Comparison of ENCODE assay signal across 1 cellular context in the genomic region with DNA sequence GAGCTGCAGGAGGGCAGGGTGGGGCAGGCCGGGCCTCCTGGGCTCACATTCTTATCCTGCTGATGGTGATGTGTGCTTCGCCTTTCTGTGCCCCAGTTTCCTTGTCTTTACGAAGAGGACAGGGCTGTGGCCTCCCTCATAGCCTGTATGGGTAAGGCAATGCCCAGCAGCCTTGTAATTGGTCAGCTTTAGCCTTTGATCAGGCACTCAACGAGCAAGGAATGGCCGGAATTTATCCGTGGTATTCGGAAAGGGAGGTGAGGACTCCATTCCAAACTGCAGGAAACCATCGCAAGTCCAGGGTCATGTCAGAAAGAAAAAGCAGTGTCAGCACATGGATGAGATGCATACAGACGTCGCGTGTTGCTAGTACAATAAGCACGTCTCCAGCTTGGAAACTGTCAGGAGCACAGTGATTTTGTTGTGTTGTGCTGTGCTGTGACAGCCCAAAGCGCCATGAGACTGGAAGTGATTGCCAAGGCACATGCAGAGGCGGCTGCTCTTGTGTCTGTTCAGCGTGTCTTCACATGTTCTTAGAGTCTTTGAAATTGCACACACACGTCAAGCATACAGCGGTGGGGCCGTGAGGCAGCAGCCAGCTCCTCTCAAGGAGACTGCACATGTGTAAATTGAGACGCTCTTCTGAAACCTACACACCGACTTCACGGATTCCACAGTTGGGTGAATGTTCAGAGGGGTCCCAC.
A peak's percentile ranks its signal among the peaks of the same experiment; 100 is the strongest.
TF ChIP-seq lines count a peak whose summit lies in the region.

No MANE protein-coding gene starts in this region.

TF ChIP-seq in HepG2, 621 proteins besides CTCF, POLR2A, EP300 and RAD21 (continued from another document and continues in another):
- TF ChIP-seq IKZF1 (IDR thresholded peaks at IDR 0.05) (no peak), SUZ12 (IDR thresholded peaks at IDR 0.05; ENCODE audit: low read depth, low read length) (no peak), NR2F1 (CRISPR knock-in tag; IDR thresholded peaks at IDR 0.05) (no peak), SALL2 (CRISPR knock-in tag; IDR thresholded peaks at IDR 0.05) (no peak), ZBTB44 (CRISPR knock-in tag; IDR thresholded peaks at IDR 0.05) (no peak), FOSL1 (CRISPR knock-in tag; IDR thresholded peaks at IDR 0.05; ENCODE audit: borderline replicate concordance) (no peak), MYPOP (CRISPR knock-in tag; IDR thresholded peaks at IDR 0.05) (no peak), TEAD3 (CRISPR knock-in tag; optimal IDR thresholded peaks at IDR 0.05; ENCODE audit: borderline replicate concordance) (peak; percentile 97), ZNF468 (CRISPR knock-in tag; IDR thresholded peaks at IDR 0.05) (no peak), ZNF207 (IDR thresholded peaks at IDR 0.05; ENCODE audit: borderline replicate concordance) (no peak), GZF1 (CRISPR knock-in tag; IDR thresholded peaks at IDR 0.05) (no peak), POLR2AphosphoS2 (IDR thresholded peaks at IDR 0.05; ENCODE audit: low read depth, low read length) (no peak), ETS1 (CRISPR knock-in tag; IDR thresholded peaks at IDR 0.05) (no peak), FOXK2 (IDR thresholded peaks at IDR 0.05) (no peak), ZNF441 (CRISPR knock-in tag; IDR thresholded peaks at IDR 0.05; ENCODE audit: borderline replicate concordance) (no peak), PRMT3 (CRISPR knock-in tag; IDR thresholded peaks at IDR 0.05; ENCODE audit: borderline replicate concordance, low read depth) (no peak), ETV5 (CRISPR knock-in tag; IDR thresholded peaks at IDR 0.05; ENCODE audit: borderline replicate concordance) (no peak), DZIP1 (CRISPR knock-in tag; IDR thresholded peaks at IDR 0.05) (no peak), MYNN (CRISPR knock-in tag; IDR thresholded peaks at IDR 0.05; ENCODE audit: low read depth) (no peak), MAFG (CRISPR knock-in tag; IDR thresholded peaks at IDR 0.05) (peak; percentile 37; the same call in 1 of the 2 replicates), MAX (IDR thresholded peaks at IDR 0.05) (peak; percentile 15; the same call in 1 of the 2 replicates), HIVEP1 (CRISPR knock-in tag; IDR thresholded peaks at IDR 0.05) (no peak), HDAC6 (IDR thresholded peaks at IDR 0.05; ENCODE audit: low read depth, low read length) (no peak), ZNF749 (CRISPR knock-in tag; IDR thresholded peaks at IDR 0.05; ENCODE audit: borderline replicate concordance) (no peak), TCF7L2 (IDR thresholded peaks at IDR 0.05; ENCODE audit: low read depth, low read length) (no peak), ZNF737 (CRISPR knock-in tag; IDR thresholded peaks at IDR 0.05; ENCODE audit: borderline replicate concordance) (no peak), ZNF121 (CRISPR knock-in tag; IDR thresholded peaks at IDR 0.05) (no peak), HHEX (CRISPR knock-in tag; IDR thresholded peaks at IDR 0.05) (0 out of 2 replicates have a peak, but pooled peaks have one; percentile 19), ZNF331 (CRISPR knock-in tag; IDR thresholded peaks at IDR 0.05) (no peak), YEATS2 (CRISPR knock-in tag; IDR thresholded peaks at IDR 0.05; ENCODE audit: borderline replicate concordance) (no peak), STAT5B (CRISPR knock-in tag; IDR thresholded peaks at IDR 0.05) (no peak), JARID2 (CRISPR knock-in tag; IDR thresholded peaks at IDR 0.05; ENCODE audit: insufficient replicate concordance) (no peak), KLF12 (CRISPR knock-in tag; IDR thresholded peaks at IDR 0.05; ENCODE audit: borderline replicate concordance) (no peak), ZNF367 (CRISPR knock-in tag; IDR thresholded peaks at IDR 0.05; ENCODE audit: borderline replicate concordance) (no peak), RNF2 (conservative IDR thresholded peaks at IDR 0.05; ENCODE audit: low read depth) (no peak), REXO4 (CRISPR knock-in tag; IDR thresholded peaks at IDR 0.05; ENCODE audit: borderline replicate concordance) (no peak), PHF8 (CRISPR knock-in tag; IDR thresholded peaks at IDR 0.05) (peak; percentile 26; the same call in 1 of the 2 replicates), ZBTB49 (CRISPR knock-in tag; IDR thresholded peaks at IDR 0.05; ENCODE audit: borderline replicate concordance) (no peak), CENPX (CRISPR knock-in tag; IDR thresholded peaks at IDR 0.05) (no peak), ZNF235 (CRISPR knock-in tag; IDR thresholded peaks at IDR 0.05; ENCODE audit: borderline replicate concordance) (no peak), ZKSCAN5 (CRISPR knock-in tag; IDR thresholded peaks at IDR 0.05) (peak; percentile 66; the same call in 1 of the 2 replicates), ZMYM3 (CRISPR knock-in tag; IDR thresholded peaks at IDR 0.05) (no peak)
- TF ChIP-seq, protein P1, sequence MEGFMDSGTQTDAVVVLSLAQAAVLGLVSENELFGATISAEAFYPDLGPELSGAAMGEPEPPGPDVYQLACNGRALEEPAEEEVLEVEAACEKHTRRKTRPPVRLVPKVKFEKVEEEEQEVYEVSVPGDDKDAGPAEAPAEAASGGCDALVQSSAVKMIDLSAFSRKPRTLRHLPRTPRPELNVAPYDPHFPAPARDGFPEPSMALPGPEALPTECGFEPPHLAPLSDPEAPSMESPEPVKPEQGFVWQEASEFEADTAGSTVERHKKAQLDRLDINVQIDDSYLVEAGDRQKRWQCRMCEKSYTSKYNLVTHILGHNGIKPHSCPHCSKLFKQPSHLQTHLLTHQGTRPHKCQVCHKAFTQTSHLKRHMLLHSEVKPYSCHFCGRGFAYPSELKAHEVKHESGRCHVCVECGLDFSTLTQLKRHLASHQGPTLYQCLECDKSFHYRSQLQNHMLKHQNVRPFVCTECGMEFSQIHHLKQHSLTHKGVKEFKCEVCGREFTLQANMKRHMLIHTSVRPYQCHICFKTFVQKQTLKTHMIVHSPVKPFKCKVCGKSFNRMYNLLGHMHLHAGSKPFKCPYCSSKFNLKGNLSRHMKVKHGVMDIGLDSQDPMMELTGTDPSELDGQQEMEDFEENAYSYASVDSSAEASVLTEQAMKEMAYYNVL (CRISPR knock-in tag; IDR thresholded peaks at IDR 0.05; ENCODE audit: borderline replicate concordance) = no peak; the same call in 1 of the 2 replicates
- TF ChIP-seq, protein P2, sequence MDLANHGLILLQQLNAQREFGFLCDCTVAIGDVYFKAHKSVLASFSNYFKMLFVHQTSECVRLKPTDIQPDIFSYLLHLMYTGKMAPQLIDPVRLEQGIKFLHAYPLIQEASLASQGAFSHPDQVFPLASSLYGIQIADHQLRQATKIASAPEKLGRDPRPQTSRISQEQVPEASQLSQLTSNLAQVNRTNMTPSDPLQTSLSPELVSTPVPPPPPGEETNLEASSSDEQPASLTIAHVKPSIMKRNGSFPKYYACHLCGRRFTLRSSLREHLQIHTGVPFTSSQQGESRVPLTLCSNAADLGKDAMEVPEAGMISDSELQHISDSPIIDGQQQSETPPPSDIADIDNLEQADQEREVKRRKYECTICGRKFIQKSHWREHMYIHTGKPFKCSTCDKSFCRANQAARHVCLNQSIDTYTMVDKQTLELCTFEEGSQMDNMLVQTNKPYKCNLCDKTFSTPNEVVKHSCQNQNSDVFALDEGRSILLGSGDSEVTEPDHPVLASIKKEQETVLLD (CRISPR knock-in tag; IDR thresholded peaks at IDR 0.05; ENCODE audit: low read depth) = no peak
- TF ChIP-seq, protein P3, sequence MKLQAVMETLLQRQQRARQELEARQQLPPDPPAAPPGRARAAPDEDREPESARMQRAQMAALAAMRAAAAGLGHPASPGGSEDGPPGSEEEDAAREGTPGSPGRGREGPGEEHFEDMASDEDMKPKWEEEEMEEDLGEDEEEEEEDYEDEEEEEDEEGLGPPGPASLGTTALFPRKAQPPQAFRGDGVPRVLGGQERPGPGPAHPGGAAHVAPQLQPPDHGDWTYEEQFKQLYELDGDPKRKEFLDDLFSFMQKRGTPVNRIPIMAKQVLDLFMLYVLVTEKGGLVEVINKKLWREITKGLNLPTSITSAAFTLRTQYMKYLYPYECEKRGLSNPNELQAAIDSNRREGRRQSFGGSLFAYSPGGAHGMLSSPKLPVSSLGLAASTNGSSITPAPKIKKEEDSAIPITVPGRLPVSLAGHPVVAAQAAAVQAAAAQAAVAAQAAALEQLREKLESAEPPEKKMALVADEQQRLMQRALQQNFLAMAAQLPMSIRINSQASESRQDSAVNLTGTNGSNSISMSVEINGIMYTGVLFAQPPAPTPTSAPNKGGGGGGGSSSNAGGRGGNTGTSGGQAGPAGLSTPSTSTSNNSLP (IDR thresholded peaks at IDR 0.05; ENCODE audit: low read depth, low read length) = no peak
